ENCODE assay signal across 8 cellular contexts in genomic region chr15:39624806-39625205, GRCh38. TPM values are rescaled to one million over a fixed set of nuclear protein-coding genes. Genes with fewer than 3 reads are reported as not detected.
DNase-seq lines count a peak whose midpoint lies in the region; ATAC-seq and TF ChIP-seq lines count a peak whose summit lies in the region.

No MANE protein-coding gene starts in this region.

- no peak overlapping the region for H3K9ac ChIP-seq in BLaER1

- H3K4me1 Mint-ChIP-seq in natural killer cell treated with Interleukin-12 subunit alpha and Interleukin-12 subunit beta and Interleukin-15 and Interleukin-18, amount 100 ng/mL, for 72 hours (ENCODE audit: low read depth in 2 of 2) = peaks cover 68 to 83% of the 10 kb centered on the region in 2 donors

- H3K9me3 Mint-ChIP-seq in natural killer cell treated with Interleukin-12 subunit alpha and Interleukin-12 subunit beta and Interleukin-15 and Interleukin-18, amount 100 ng/mL, for 72 hours = peaks cover 4% of the 10 kb centered on the region

- DNase-seq in activated CD4-positive, alpha-beta T cell treated with anti-CD3 and anti-CD28 coated beads for 48 hours = peak; percentile 61
- DNase-seq in dermis microvascular lymphatic vessel endothelial cell (ENCODE audit: low read depth in 2 of 2) = peak; percentile 87 to 99
- peak; percentile 86 for DNase-seq in natural killer cell treated with Interleukin-12 subunit alpha and Interleukin-12 subunit beta and Interleukin-15 and Interleukin-18, amount 100 ng/mL, for 72 hours (ENCODE audit: low spot score)
- peak in 1 of 2 donors; percentile 68 for DNase-seq in upper lobe of left lung
- DNase-seq in anterior cingulate cortex (lab: John Stamatoyannopoulos, UW) = no peak

- 0 out of 2 replicates have a peak overlapping the region, but pooled peaks have one; percentile 19 for H3K27ac ChIP-seq in BLaER1
- H3K27ac ChIP-seq in upper lobe of left lung = peak overlapping the region; percentile 49 to 76 (median 74)

- H4K20me1 ChIP-seq in BLaER1 = no peaks in the 10 kb centered on the region

- peak in 1 of 4 donors; percentile 25 for TF ChIP-seq POLR2A in upper lobe of left lung (IDR thresholded peaks at IDR 0.05)

- peak overlapping the region; percentile 68 for H3K4me2 ChIP-seq in BLaER1

- TF ChIP-seq EP300 in upper lobe of left lung (IDR thresholded peaks at IDR 0.05) = peak in 1 of 4 donors; percentile 40

- no peak overlapping the region for H3K4me3 ChIP-seq in BLaER1
- no peak overlapping the region for H3K4me3 ChIP-seq in upper lobe of left lung

- peak; percentile 47 for ATAC-seq in HG03280 (IDR thresholded peaks at IDR 0.05; ENCODE audit: unreplicated experiment)
- peak; percentile 90 to 93 for ATAC-seq in natural killer cell treated with Interleukin-12 subunit alpha and Interleukin-12 subunit beta and Interleukin-15 and Interleukin-18, amount 100 ng/mL, for 72 hours
- peak; percentile 73 to 81 for ATAC-seq in upper lobe of left lung (ENCODE audit: low FRiP score in 2 of 2)
- no peak for ATAC-seq in GM19397 (IDR thresholded peaks at IDR 0.05; ENCODE audit: unreplicated experiment)

- H3K27ac Mint-ChIP-seq in natural killer cell treated with Interleukin-12 subunit alpha and Interleukin-12 subunit beta and Interleukin-15 and Interleukin-18, amount 100 ng/mL, for 72 hours = peak overlapping the region; percentile 93

- TF ChIP-seq CTCF in upper lobe of left lung (IDR thresholded peaks at IDR 0.05) = peak in 2 of 6 experiments; percentile 7 to 20

- peaks cover 10% of the 10 kb centered on the region for H3K36me3 Mint-ChIP-seq in natural killer cell treated with Interleukin-12 subunit alpha and Interleukin-12 subunit beta and Interleukin-15 and Interleukin-18, amount 100 ng/mL, for 72 hours

- H3K27me3 Mint-ChIP-seq in natural killer cell treated with Interleukin-12 subunit alpha and Interleukin-12 subunit beta and Interleukin-15 and Interleukin-18, amount 100 ng/mL, for 72 hours = no peaks in the 10 kb centered on the region

- WGBS in upper lobe of left lung, 2 donors = 48 to 56% methylated on average over 6 of the region's 6 CpGs

- H3K4me1 ChIP-seq in BLaER1 (peaks cover 38% of the 10 kb centered on the region), upper lobe of left lung (peaks cover 23 to 33% (median 30%) of the 10 kb centered on the region in 4 donors)

- peak overlapping the region; percentile 95 for H3K4me3 Mint-ChIP-seq in natural killer cell treated with Interleukin-12 subunit alpha and Interleukin-12 subunit beta and Interleukin-15 and Interleukin-18, amount 100 ng/mL, for 72 hours

- H3K9me3 ChIP-seq in BLaER1 (peaks cover 9% of the 10 kb centered on the region), upper lobe of left lung (no peaks in the 10 kb centered on the region)

- H3K36me3 ChIP-seq in BLaER1 (no peaks in the 10 kb centered on the region), upper lobe of left lung (no peaks in the 10 kb centered on the region)

- no peaks in the 10 kb centered on the region for H3K27me3 ChIP-seq in BLaER1
- H3K27me3 ChIP-seq in upper lobe of left lung = no peaks in the 10 kb centered on the region

RNA-seq across cellular contexts. Expression of gene THBS1, which starts 43.9 kb away (rescaled TPM):
- total RNA-seq in dermis microvascular lymphatic vessel endothelial cell (4,129 and 8,012 TPM in 2 replicates), upper lobe of left lung (100 to 1,000 TPM; 405 to 497 (median 457) TPM)
- total RNA-seq in natural killer cell treated with Interleukin-12 subunit alpha and Interleukin-12 subunit beta and Interleukin-15 and Interleukin-18, amount 100 ng/mL, for 72 hours = under 1 TPM; 0.31 to 0.38 TPM

Comparison
In these comparisons a context has a peak if more than half of its experiments do, and no peak if none do; other contexts are left out.
1. DNase-seq: peak in activated CD4-positive, alpha-beta T cell treated with anti-CD3 and anti-CD28 coated beads for 48 hours (single experiment), dermis microvascular lymphatic vessel endothelial cell (2 of 2) and natural killer cell treated with Interleukin-12 subunit alpha and Interleukin-12 subunit beta and Interleukin-15 and Interleukin-18, amount 100 ng/mL, for 72 hours (single experiment); none in anterior cingulate cortex (0 of 58).
2. RNA of gene THBS1, which starts 43.9 kb away (total RNA-seq): 4,129 to 8,012 TPM in dermis microvascular lymphatic vessel endothelial cell and 405 to 497 TPM in upper lobe of left lung; 0.31 to 0.38 TPM in natural killer cell treated with Interleukin-12 subunit alpha and Interleukin-12 subunit beta and Interleukin-15 and Interleukin-18, amount 100 ng/mL, for 72 hours; every median in the first group is over 100 times any median in the second.